Comparison of ENCODE assay signal across 21 cellular contexts in the genomic region with DNA sequence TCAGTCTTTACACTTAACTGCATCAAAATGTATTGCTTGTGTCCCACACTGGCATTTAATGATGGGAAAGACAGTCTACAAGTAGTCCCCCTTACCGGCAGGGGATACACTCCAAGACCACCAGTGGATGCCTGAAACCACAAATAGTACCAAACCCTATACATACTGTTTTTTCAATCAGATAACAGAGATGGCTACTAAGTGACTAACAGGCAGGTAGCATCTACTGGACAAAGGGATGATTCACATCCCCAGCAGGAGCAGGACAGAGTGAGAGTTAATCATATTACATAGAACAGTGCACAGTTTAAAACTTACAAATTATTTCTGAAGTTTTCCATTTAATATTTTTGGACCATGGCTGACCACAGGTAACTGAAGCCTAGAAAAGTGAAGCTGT. TPM values are rescaled to one million over a fixed set of nuclear protein-coding genes. Genes with fewer than 3 reads are reported as not detected.
DNase-seq lines count a peak whose midpoint lies in the region; ATAC-seq lines count a peak whose summit lies in the region.
"Had no signal": no experiment of that assay in that cellular context is flagged by ENCODE, and none has a peak within 500 bp of the region (broad histone marks: within the 10 kb centered on the region; RNA-seq: fewer than 3 reads in every experiment).

No MANE protein-coding gene starts in this region.

- ATAC-seq in HG03196 (IDR thresholded peaks at IDR 0.05; ENCODE audit: unreplicated experiment) = no peak
- ATAC-seq: GM12878, heart right ventricle, left lobe of liver had no signal

- DNase-seq in EL (peak; percentile 17), M059J (ENCODE audit: low read depth) (peak; percentile 52), amniotic epithelial cell (ENCODE audit: low read depth) (peak; percentile 19), kidney tubule cell (ENCODE audit: low spot score) (peak; percentile 70), NAMALWA (ENCODE audit: low spot score) (no peak), NCI-H2081 treated with DMSO at 0.1 percent for 48 hours (lab: John Stamatoyannopoulos, UW) (no peak)
- DNase-seq: activated CD4-positive, alpha-beta T cell treated with anti-CD3 and anti-CD28 coated beads for 48 hours; activated effector memory CD4-positive, alpha-beta T cell treated with anti-CD3 and anti-CD28 coated beads, Interleukin-2, amount 50 U/mL, for 16 hours; adrenal gland; CD8-positive, alpha-beta memory T cell; heart right ventricle; midbrain; NCI-H187; NCI-H345; OCI-M1; posterior cingulate gyrus; SJCRH30; testis had no signal

RNA-seq across cellular contexts. Expression of gene TMEM243, which starts 13.2 kb away (rescaled TPM):
- total RNA-seq in M059J (2014; rRNA removed; shearing (Covaris generic)) = 47.9 and 64.2 TPM in 2 replicates

RNA-seq across cellular contexts. Expression of gene DMTF1, which starts 54.1 kb away (rescaled TPM):
- total RNA-seq in M059J (2014; rRNA removed; shearing (Covaris generic)) = 36.7 and 42.1 TPM in 2 replicates

Comparison
In these comparisons a context has a peak if more than half of its experiments do, and no peak if none do; other contexts are left out.
1. DNase-seq: peak in EL (single experiment), M059J (single experiment), amniotic epithelial cell (single experiment) and kidney tubule cell (single experiment); none in NAMALWA (single experiment) and NCI-H2081 treated with DMSO at 0.1 percent for 48 hours (single experiment).